1 cellular context compared by ENCODE assay signal in the genomic region with DNA sequence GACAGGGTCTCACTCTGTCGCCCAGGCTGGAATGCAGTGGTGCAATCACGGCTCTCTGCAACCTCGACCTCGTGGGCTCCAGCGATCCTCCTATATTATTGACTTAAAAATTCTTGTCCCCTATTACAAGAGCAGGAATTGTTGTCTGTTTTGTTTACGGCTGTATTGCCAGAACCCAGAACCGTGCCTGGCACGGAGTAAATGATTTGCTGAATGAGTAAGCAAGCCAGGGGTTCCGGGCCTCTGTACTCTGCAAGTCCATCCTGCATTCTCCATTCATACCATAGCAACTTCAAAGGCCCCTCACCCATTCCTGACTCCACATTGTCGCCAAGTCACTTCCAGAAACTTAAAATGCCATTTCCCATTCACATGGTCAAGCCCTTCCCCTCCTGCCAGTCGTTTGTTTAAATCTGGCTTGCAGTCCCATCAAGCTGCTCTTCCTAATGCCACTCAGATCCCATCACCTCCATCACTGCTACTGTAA.
TF ChIP-seq lines count a peak whose summit lies in the region.

No MANE protein-coding gene starts in this region.

TF ChIP-seq in GM23338, 12 proteins besides CTCF, POLR2A, EP300 and RAD21:
- TF ChIP-seq, protein P1, sequence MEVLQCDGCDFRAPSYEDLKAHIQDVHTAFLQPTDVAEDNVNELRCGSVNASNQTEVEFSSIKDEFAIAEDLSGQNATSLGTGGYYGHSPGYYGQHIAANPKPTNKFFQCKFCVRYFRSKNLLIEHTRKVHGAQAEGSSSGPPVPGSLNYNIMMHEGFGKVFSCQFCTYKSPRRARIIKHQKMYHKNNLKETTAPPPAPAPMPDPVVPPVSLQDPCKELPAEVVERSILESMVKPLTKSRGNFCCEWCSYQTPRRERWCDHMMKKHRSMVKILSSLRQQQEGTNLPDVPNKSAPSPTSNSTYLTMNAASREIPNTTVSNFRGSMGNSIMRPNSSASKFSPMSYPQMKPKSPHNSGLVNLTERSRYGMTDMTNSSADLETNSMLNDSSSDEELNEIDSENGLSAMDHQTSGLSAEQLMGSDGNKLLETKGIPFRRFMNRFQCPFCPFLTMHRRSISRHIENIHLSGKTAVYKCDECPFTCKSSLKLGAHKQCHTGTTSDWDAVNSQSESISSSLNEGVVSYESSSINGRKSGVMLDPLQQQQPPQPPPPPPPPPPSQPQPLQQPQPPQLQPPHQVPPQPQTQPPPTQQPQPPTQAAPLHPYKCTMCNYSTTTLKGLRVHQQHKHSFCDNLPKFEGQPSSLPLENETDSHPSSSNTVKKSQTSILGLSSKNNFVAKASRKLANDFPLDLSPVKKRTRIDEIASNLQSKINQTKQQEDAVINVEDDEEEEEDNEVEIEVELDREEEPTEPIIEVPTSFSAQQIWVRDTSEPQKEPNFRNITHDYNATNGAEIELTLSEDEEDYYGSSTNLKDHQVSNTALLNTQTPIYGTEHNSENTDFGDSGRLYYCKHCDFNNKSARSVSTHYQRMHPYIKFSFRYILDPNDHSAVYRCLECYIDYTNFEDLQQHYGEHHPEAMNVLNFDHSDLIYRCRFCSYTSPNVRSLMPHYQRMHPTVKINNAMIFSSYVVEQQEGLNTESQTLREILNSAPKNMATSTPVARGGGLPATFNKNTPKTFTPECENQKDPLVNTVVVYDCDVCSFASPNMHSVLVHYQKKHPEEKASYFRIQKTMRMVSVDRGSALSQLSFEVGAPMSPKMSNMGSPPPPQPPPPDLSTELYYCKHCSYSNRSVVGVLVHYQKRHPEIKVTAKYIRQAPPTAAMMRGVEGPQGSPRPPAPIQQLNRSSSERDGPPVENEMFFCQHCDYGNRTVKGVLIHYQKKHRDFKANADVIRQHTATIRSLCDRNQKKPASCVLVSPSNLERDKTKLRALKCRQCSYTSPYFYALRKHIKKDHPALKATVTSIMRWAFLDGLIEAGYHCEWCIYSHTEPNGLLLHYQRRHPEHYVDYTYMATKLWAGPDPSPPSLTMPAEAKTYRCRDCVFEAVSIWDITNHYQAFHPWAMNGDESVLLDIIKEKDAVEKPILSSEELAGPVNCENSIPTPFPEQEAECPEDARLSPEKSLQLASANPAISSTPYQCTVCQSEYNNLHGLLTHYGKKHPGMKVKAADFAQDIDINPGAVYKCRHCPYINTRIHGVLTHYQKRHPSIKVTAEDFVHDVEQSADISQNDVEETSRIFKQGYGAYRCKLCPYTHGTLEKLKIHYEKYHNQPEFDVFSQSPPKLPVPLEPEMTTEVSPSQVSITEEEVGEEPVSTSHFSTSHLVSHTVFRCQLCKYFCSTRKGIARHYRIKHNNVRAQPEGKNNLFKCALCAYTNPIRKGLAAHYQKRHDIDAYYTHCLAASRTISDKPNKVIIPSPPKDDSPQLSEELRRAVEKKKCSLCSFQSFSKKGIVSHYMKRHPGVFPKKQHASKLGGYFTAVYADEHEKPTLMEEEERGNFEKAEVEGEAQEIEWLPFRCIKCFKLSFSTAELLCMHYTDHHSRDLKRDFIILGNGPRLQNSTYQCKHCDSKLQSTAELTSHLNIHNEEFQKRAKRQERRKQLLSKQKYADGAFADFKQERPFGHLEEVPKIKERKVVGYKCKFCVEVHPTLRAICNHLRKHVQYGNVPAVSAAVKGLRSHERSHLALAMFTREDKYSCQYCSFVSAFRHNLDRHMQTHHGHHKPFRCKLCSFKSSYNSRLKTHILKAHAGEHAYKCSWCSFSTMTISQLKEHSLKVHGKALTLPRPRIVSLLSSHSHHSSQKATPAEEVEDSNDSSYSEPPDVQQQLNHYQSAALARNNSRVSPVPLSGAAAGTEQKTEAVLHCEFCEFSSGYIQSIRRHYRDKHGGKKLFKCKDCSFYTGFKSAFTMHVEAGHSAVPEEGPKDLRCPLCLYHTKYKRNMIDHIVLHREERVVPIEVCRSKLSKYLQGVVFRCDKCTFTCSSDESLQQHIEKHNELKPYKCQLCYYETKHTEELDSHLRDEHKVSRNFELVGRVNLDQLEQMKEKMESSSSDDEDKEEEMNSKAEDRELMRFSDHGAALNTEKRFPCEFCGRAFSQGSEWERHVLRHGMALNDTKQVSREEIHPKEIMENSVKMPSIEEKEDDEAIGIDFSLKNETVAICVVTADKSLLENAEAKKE (CRISPR knock-in tag; IDR thresholded peaks at IDR 0.05) = no peak
TF ChIP-seq in GM23338: peak in this region for 0.
